8 cellular contexts compared by ENCODE assay signal in genomic region chr1:200029035-200029623, GRCh38. TPM values are rescaled to one million over a fixed set of nuclear protein-coding genes. Genes with fewer than 3 reads are reported as not detected.
DNase-seq lines count a peak whose midpoint lies in the region; ATAC-seq and TF ChIP-seq lines count a peak whose summit lies in the region.

No MANE protein-coding gene starts in this region.

- no peaks in the 10 kb centered on the region for H3K9me3 ChIP-seq in mammary epithelial cell (replicated peaks; ENCODE audit: insufficient read depth, low read length)
- H3K9me3 ChIP-seq in tibial artery: no peaks in the 10 kb centered on the region

- peak overlapping the region; percentile 93 for H3K4me2 ChIP-seq in mammary epithelial cell (ENCODE audit: insufficient read depth, low read depth, low read length)

- peaks cover 27% of the 10 kb centered on the region for H3K27me3 ChIP-seq in mammary epithelial cell (ENCODE audit: insufficient read depth, low read length)
- peaks cover 0 to 52% of the 10 kb centered on the region in 2 donors for H3K27me3 ChIP-seq in tibial artery

- peak overlapping the region; percentile 91 for H2AFZ ChIP-seq in mammary epithelial cell (ENCODE audit: low read depth, low read length)

- DNase-seq in NCI-H774 (lab: John Stamatoyannopoulos, UW) (peak; percentile 79), mammary epithelial cell (peak; percentile 28), left lobe of liver (ENCODE audit: low spot score) (peak; percentile 74), tibial artery (no peak), occipital lobe (lab: John Stamatoyannopoulos, UW) (no peak), posterior vena cava (ENCODE audit: low spot score) (no peak)

- WGBS in mammary epithelial cell (ENCODE audit: low coverage, missing lambda C conversion rate): 5% methylated on average over 22 of the region's 55 CpGs

- BruUV-seq in mammary epithelial cell (replicated peaks; lab: Mats Ljungman, UMichigan): no TSS peak

- TF ChIP-seq CTCF in 22Rv1 (IDR thresholded peaks at IDR 0.05) (peak; percentile 13; the same call in 1 of the 2 replicates), GM12875 (IDR thresholded peaks at IDR 0.05; ENCODE audit: borderline replicate concordance, insufficient read depth, low read depth, low read length) (no peak), mammary epithelial cell (conservative IDR thresholded peaks at IDR 0.05 in 1 of 2, IDR thresholded peaks at IDR 0.05 in 1 of 2; ENCODE audit: extremely low read depth in 1 of 2, insufficient read depth in 1 of 2, low read depth in 1 of 2, low read length in 2 of 2) (no peak), tibial artery (IDR thresholded peaks at IDR 0.05) (no peak)

- H3K79me2 ChIP-seq in mammary epithelial cell (ENCODE audit: insufficient read depth, low read length): no peaks in the 10 kb centered on the region

- H3K9ac ChIP-seq in mammary epithelial cell (ENCODE audit: insufficient read depth, low read length): no peak overlapping the region

- H3K36me3 ChIP-seq in mammary epithelial cell (ENCODE audit: insufficient read depth, low read length): no peaks in the 10 kb centered on the region
- no peaks in the 10 kb centered on the region for H3K36me3 ChIP-seq in tibial artery

- no peaks in the 10 kb centered on the region for H4K20me1 ChIP-seq in mammary epithelial cell (ENCODE audit: insufficient read depth, low read length)

- ATAC-seq in left lobe of liver: peak; percentile 84

- dilution Hi-C loops in mammary epithelial cell (cut with HindIII; ENCODE audit: low sequenced_read_pairs): no loop called here

- peak overlapping the region; percentile 24 for H3K4me3 ChIP-seq in GM12875 (ENCODE audit: low read depth, low read length)
- H3K4me3 ChIP-seq in mammary epithelial cell (replicated peaks in 1 of 3; ENCODE audit: insufficient read depth in 1 of 3, low read depth in 2 of 3, low read length in 3 of 3): peak overlapping the region; percentile 45 to 49 (median 47)
- peak overlapping the region; percentile 24 to 41 for H3K4me3 ChIP-seq in tibial artery

- in situ Hi-C loops in mammary epithelial cell (cut with MboI; ENCODE audit: low sequenced_read_pairs in 2 of 2): no loop called here

- intact Hi-C loops in mammary epithelial cell (cut with micrococcal nuclease): no loop called here
- intact Hi-C loops in tibial artery (cut with DNase I; ENCODE audit: low total_unique reads): no loop called here
- intact Hi-C loops in posterior vena cava (cut with DNase I): no loop called here

- CTCF ChIA-PET in mammary epithelial cell (lab: Charles Lee; ENCODE audit: low non-redundant PET): interaction anchor here (0.6 kb wide), 1 partner anchor 347 kb away, joined by 7 read pairs; no protein-coding TSS in a partner anchor

- H3K27ac ChIP-seq in 22Rv1: peak overlapping the region; percentile 79
- H3K27ac ChIP-seq in mammary epithelial cell (ENCODE audit: insufficient read depth, low read depth, low read length): no peak overlapping the region
- H3K27ac ChIP-seq in tibial artery: no peak overlapping the region

- peaks cover 3% of the 10 kb centered on the region for H3K4me1 ChIP-seq in mammary epithelial cell (ENCODE audit: insufficient read depth, low read length)
- H3K4me1 ChIP-seq in tibial artery: peaks cover 0 to 16% (median 6%) of the 10 kb centered on the region in 4 donors

RNA-seq across cellular contexts. Expression of gene NR5A2, which starts 1.6 kb away (rescaled TPM):
- total RNA-seq in mammary epithelial cell (not detected), left lobe of liver (27.9 TPM), occipital lobe (0.31 TPM), posterior vena cava (1 to 10 TPM in 1 of 2 donors, under 1 TPM in 1; 0.95 to 3.1 TPM)
- not detected for polyA plus RNA-seq in mammary epithelial cell
- not detected for polyA minus RNA-seq in mammary epithelial cell

Comparison
In these comparisons a context has a peak if more than half of its experiments do, and no peak if none do; other contexts are left out.
1. DNase-seq: peak in NCI-H774 (single experiment), mammary epithelial cell (single experiment) and left lobe of liver (single experiment); none in tibial artery (0 of 2), occipital lobe (single experiment) and posterior vena cava (single experiment).
2. Peak in every context shown above with its lines, with median percentiles within 50 percentile points of each other: H3K4me3 ChIP-seq.